8 cellular contexts compared by ENCODE assay signal in the genomic region with DNA sequence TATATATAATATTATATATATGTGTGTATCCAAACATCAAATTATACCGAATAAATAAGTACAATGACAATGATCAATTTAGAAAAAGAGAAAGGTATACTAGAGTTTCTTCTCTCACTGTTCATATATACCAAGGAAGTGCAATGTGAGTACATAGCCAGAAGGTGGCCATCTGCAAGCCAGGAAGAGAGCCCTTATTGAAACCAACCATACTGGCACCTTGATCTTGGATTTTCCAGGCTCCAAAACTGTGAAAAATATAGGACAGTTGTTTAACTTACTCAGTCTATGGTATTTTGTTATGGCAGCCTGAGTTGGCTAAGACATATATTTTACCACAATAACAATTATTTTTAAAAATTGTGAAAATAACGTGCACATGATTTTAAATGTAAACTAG.
DNase-seq lines count a peak whose midpoint lies in the region; ATAC-seq and TF ChIP-seq lines count a peak whose summit lies in the region.

No MANE protein-coding gene starts in this region.

- no peaks in the 10 kb centered on the region for H3K4me1 Mint-ChIP-seq in chondrocyte (ENCODE audit: low read depth)
- no peaks in the 10 kb centered on the region for H3K4me1 Mint-ChIP-seq in osteocyte (ENCODE audit: unreplicated experiment)

- H3K36me3 Mint-ChIP-seq in chondrocyte (ENCODE audit: low read depth) (no peaks in the 10 kb centered on the region), osteocyte (ENCODE audit: unreplicated experiment) (no peaks in the 10 kb centered on the region)

- H3K27me3 Mint-ChIP-seq in chondrocyte (ENCODE audit: low read depth) (peaks cover 26% of the 10 kb centered on the region), osteocyte (ENCODE audit: unreplicated experiment) (peaks cover 24% of the 10 kb centered on the region)

- DNase-seq in AG10803 (ENCODE audit: low read depth) = peak; percentile 1
- peak; percentile 16 for DNase-seq in NCI-H345 treated with DMSO at 0.1 percent for 48 hours (lab: John Stamatoyannopoulos, UW; ENCODE audit: unreplicated experiment)
- DNase-seq in chondrocyte (ENCODE audit: low spot score) = no peak
- DNase-seq in osteocyte (ENCODE audit: extremely low spot score, unreplicated experiment) = no peak
- no peak for DNase-seq in germinal center (ENCODE audit: low spot score)

- no peak overlapping the region for H3K4me3 ChIP-seq in AG10803 (ENCODE audit: low read length)

- H3K9me3 Mint-ChIP-seq in chondrocyte (ENCODE audit: low read depth) = no peaks in the 10 kb centered on the region
- H3K9me3 Mint-ChIP-seq in osteocyte (ENCODE audit: unreplicated experiment) = no peaks in the 10 kb centered on the region

- TF ChIP-seq CTCF in AG10803 (conservative IDR thresholded peaks at IDR 0.05; ENCODE audit: low read length) (peak; percentile 37), chondrocyte (IDR thresholded peaks at IDR 0.05) (peak; percentile 79), osteocyte (IDR thresholded peaks at IDR 0.05) (peak; percentile 65)

- H3K4me3 Mint-ChIP-seq in chondrocyte (ENCODE audit: unreplicated experiment) = no peak overlapping the region
- H3K4me3 Mint-ChIP-seq in osteocyte (ENCODE audit: unreplicated experiment) = no peak overlapping the region

- H3K27ac Mint-ChIP-seq in chondrocyte (ENCODE audit: unreplicated experiment) (no peak overlapping the region), osteocyte (ENCODE audit: unreplicated experiment) (no peak overlapping the region)

- ATAC-seq in GM18520 (IDR thresholded peaks at IDR 0.05; ENCODE audit: unreplicated experiment) (peak; percentile 63), HG03025 (IDR thresholded peaks at IDR 0.05; ENCODE audit: low FRiP score, unreplicated experiment) (peak; percentile 89), HG02840 (IDR thresholded peaks at IDR 0.05; ENCODE audit: low FRiP score, unreplicated experiment) (no peak)

Comparison
In these comparisons a context has a peak if more than half of its experiments do, and no peak if none do; other contexts are left out.
1. DNase-seq: peak in AG10803 (single experiment) and NCI-H345 treated with DMSO at 0.1 percent for 48 hours (single experiment); none in chondrocyte (single experiment), osteocyte (single experiment) and germinal center (single experiment).
2. Peak in every context shown above with its lines, with median percentiles within 50 percentile points of each other: CTCF ChIP-seq.